In the genomic region with DNA sequence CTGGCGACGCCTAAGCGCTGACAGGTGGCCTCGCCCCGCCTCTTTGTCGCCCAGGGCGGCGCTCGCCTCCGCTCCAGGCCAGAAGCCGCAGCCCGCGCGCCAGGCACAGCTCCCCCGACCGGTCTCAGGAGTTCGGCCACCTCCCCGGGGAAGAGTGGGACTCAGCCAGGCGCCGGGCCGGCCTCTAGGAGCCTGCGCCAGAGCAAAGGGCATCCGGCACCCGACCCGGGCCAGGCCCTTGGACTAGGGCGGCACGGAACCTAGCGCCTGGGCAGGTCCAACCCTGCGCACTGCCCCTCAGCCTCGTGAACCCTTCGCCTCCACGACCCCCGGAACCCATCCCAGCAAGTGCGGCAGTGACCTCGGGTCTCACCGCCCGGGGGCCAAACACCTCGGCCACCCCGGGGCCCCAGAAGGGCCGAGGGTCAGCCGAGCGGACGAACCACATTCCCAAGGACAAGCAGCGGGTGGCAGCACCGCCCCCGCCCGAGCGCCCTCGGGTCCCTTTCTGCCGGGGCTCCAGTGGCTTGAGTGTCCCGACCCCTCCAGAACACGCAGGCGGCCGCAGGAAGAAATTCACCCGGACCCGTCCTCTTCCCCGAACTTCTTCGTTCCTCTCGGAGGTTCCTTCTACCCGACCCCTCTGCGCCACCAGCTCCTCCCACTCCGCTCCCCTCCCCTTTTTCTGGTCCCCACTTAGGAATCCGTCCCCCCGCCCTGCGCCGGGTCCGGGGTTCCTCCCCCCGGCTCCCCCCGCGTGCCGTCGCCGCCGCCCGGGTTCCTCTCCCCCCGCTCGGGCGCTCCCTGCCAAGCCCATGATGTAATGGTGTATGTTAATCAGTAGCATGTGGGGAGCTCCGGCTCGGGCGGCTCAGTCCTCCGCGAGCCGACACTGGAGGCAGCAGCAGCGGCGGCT, we compare ENCODE assay signal across 1 cellular context.
TF ChIP-seq lines count a peak whose summit lies in the region.

No MANE protein-coding gene starts in this region.

TF ChIP-seq in H1, 55 proteins besides CTCF, POLR2A, EP300 and RAD21:
- peak; percentile 32; the same call in 1 of the 2 replicates for TF ChIP-seq JUN (IDR thresholded peaks at IDR 0.05; ENCODE audit: low read depth, low read length)
- TF ChIP-seq TAF1 (IDR thresholded peaks at IDR 0.05; ENCODE audit: low read depth, low read length) = peak; percentile 86
- TF ChIP-seq EGR1 (IDR thresholded peaks at IDR 0.05; ENCODE audit: borderline replicate concordance, low read depth, low read length) = peak; percentile 44; the same call in 1 of the 2 replicates
- peak; percentile 18 for TF ChIP-seq EZH2 (IDR thresholded peaks at IDR 0.05; ENCODE audit: low read depth, low read length, severe bottlenecking)
- TF ChIP-seq KDM1A (IDR thresholded peaks at IDR 0.05; ENCODE audit: borderline replicate concordance, low read length) = 0 out of 2 replicates have a peak, but pooled peaks have one; percentile 8
- TF ChIP-seq CREB1 (IDR thresholded peaks at IDR 0.05) = 0 out of 2 replicates have a peak, but pooled peaks have one; percentile 18
- TF ChIP-seq, protein P1, sequence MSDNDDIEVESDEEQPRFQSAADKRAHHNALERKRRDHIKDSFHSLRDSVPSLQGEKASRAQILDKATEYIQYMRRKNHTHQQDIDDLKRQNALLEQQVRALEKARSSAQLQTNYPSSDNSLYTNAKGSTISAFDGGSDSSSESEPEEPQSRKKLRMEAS (IDR thresholded peaks at IDR 0.05) = peak; percentile 74; the same call in 1 of the 2 replicates
- TF ChIP-seq CTBP2 (IDR thresholded peaks at IDR 0.05; ENCODE audit: borderline replicate concordance, insufficient read depth, insufficient read length, low read length) = no peak
- peak; percentile 74 for TF ChIP-seq KDM4A (IDR thresholded peaks at IDR 0.05; ENCODE audit: low read depth, low read length, severe bottlenecking)
- TF ChIP-seq GABPA (IDR thresholded peaks at IDR 0.05; ENCODE audit: borderline replicate concordance, insufficient read depth, low read length) = no peak
- TF ChIP-seq POLR2AphosphoS5 (IDR thresholded peaks at IDR 0.05; ENCODE audit: low read depth, low read length) = peak; percentile 71; the same call in 1 of the 2 replicates
- 0 out of 2 replicates have a peak, but pooled peaks have one; percentile 5 for TF ChIP-seq BACH1 (IDR thresholded peaks at IDR 0.05; ENCODE audit: low read length)
- TF ChIP-seq JUND (IDR thresholded peaks at IDR 0.05; ENCODE audit: low read length) = peak; percentile 20; the same call in 1 of the 2 replicates
- TF ChIP-seq, protein P2, sequence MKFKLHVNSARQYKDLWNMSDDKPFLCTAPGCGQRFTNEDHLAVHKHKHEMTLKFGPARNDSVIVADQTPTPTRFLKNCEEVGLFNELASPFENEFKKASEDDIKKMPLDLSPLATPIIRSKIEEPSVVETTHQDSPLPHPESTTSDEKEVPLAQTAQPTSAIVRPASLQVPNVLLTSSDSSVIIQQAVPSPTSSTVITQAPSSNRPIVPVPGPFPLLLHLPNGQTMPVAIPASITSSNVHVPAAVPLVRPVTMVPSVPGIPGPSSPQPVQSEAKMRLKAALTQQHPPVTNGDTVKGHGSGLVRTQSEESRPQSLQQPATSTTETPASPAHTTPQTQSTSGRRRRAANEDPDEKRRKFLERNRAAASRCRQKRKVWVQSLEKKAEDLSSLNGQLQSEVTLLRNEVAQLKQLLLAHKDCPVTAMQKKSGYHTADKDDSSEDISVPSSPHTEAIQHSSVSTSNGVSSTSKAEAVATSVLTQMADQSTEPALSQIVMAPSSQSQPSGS (IDR thresholded peaks at IDR 0.05; ENCODE audit: low read length) = peak; percentile 88; the same call in 1 of the 2 replicates
- TF ChIP-seq TBP (IDR thresholded peaks at IDR 0.05; ENCODE audit: low read depth, low read length) = peak; percentile 51; the same call in 1 of the 2 replicates
- peak; percentile 71; the same call in 1 of the 2 replicates for TF ChIP-seq RBBP5 (IDR thresholded peaks at IDR 0.05; ENCODE audit: borderline replicate concordance, low read depth, low read length)
- peak; percentile 48 for TF ChIP-seq PHF8 (conservative IDR thresholded peaks at IDR 0.05; ENCODE audit: low read depth, low read length)
- TF ChIP-seq, protein P3, sequence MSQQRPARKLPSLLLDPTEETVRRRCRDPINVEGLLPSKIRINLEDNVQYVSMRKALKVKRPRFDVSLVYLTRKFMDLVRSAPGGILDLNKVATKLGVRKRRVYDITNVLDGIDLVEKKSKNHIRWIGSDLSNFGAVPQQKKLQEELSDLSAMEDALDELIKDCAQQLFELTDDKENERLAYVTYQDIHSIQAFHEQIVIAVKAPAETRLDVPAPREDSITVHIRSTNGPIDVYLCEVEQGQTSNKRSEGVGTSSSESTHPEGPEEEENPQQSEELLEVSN (IDR thresholded peaks at IDR 0.05) = no peak; the same call in 1 of the 2 replicates
- TF ChIP-seq ASH2L (IDR thresholded peaks at IDR 0.05; ENCODE audit: low read length) = peak; percentile 71
- peak; percentile 58 for TF ChIP-seq TAF7 (optimal IDR thresholded peaks at IDR 0.05; ENCODE audit: borderline replicate concordance, low read depth, low read length)
- no peak for TF ChIP-seq RNF2 (IDR thresholded peaks at IDR 0.05; ENCODE audit: borderline replicate concordance, low read depth, low read length, missing control alignments, poor library complexity, severe bottlenecking)
- TF ChIP-seq RXRA (IDR thresholded peaks at IDR 0.05; ENCODE audit: insufficient read depth, low read depth, low read length) = no peak
- TF ChIP-seq, protein P4, sequence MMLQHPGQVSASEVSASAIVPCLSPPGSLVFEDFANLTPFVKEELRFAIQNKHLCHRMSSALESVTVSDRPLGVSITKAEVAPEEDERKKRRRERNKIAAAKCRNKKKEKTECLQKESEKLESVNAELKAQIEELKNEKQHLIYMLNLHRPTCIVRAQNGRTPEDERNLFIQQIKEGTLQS (IDR thresholded peaks at IDR 0.05; ENCODE audit: insufficient read depth, low read depth, low read length) = no peak
- peak in 1 of 2 experiments; percentile 66; a peak in 2 of 4 replicates for TF ChIP-seq HDAC2 (IDR thresholded peaks at IDR 0.05; ENCODE audit: borderline replicate concordance in 1 of 2, low read depth in 2 of 2, low read length in 2 of 2)
- no peak for TF ChIP-seq CBX8 (IDR thresholded peaks at IDR 0.05; ENCODE audit: borderline replicate concordance, low read depth, low read length)
